In the genomic region with DNA sequence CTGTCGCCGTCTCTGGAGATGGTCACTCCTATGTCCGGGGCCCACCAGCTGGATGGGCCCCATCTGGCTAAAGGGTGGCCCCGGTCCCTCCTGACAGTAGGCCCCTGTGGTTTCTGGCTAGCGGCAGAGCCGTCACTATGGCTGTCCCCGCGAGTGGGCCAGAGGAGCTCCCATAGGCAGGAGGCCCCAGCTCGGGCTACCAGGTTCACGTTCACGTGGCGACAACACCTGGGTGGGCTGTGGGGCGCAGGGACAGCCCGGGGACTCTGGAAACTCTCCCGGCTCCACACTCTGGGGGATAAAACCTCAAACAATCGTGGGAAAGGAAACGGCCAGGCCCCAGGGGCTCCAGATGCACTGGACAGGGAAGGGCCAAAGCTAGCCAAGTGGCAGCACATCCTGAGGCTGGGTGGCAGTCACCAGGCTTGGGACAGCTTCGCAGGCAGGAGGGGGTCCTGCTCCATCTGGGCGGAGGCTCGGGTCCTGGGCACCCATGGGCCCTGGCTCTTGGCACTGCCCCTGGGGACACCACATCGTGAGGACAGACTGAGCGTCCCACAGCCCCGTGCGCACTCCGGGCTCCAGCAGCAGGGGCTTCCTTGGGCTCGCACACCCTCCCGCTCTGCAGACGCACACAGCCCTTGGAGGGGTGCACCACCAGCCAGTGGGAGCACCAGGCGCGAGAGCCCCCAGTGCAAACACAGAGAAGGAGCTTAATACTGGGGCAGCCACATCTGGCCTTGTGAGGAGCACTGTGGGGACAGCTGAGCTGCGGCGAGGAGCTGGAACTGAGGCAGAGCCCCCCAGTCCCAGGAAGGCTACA, we compare ENCODE assay signal across 9 cellular contexts. TPM values are rescaled to one million over a fixed set of nuclear protein-coding genes. Genes with fewer than 3 reads are reported as not detected.
DNase-seq lines count a peak whose midpoint lies in the region; ATAC-seq, FAIRE-seq and TF ChIP-seq lines count a peak whose summit lies in the region.
"Had no signal": no experiment of that assay in that cellular context is flagged by ENCODE, and none has a peak within 500 bp of the region (broad histone marks: within the 10 kb centered on the region; RNA-seq: fewer than 3 reads in every experiment).

No MANE protein-coding gene starts in this region.

- peaks cover 30% of the 10 kb centered on the region for H3K36me3 Mint-ChIP-seq in activated CD4-positive, alpha-beta memory T cell treated with anti-CD3 and anti-CD28 coated beads for 36 hours
- H3K36me3 Mint-ChIP-seq in endothelial cell (ENCODE audit: low read depth, unreplicated experiment): peaks cover 21% of the 10 kb centered on the region
- H3K36me3 Mint-ChIP-seq in stimulated activated effector memory CD8-positive, alpha-beta T cell treated with anti-CD3 and anti-CD28 coated beads, Interleukin-12 subunit alpha, Interleukin-12 subunit beta, amount 100 ng/mL, for 72 hours: peaks cover 57% of the 10 kb centered on the region

- H3K9me3 Mint-ChIP-seq in activated CD4-positive, alpha-beta memory T cell treated with anti-CD3 and anti-CD28 coated beads for 36 hours: no peaks in the 10 kb centered on the region
- no peaks in the 10 kb centered on the region for H3K9me3 Mint-ChIP-seq in endothelial cell (ENCODE audit: unreplicated experiment)
- no peaks in the 10 kb centered on the region for H3K9me3 Mint-ChIP-seq in stimulated activated effector memory CD8-positive, alpha-beta T cell treated with anti-CD3 and anti-CD28 coated beads, Interleukin-12 subunit alpha, Interleukin-12 subunit beta, amount 100 ng/mL, for 72 hours

- H3K4me3 ChIP-seq in Jurkat, Clone E6-1 (ENCODE audit: low read length): peak overlapping the region; percentile 64
- peak overlapping the region in 1 of 2 donors; percentile 21 for H3K4me3 ChIP-seq in ascending aorta

- POLR2A ChIA-PET in activated CD4-positive, alpha-beta memory T cell treated with anti-CD3 and anti-CD28 coated beads for 36 hours (lab: Charles Lee): interaction anchor here (1.1 to 5.3 kb wide), 11 partner anchors 10 to 131 kb away, joined by 3 to 28 read pairs (median 6); a partner anchor contains a TSS

- no peak for FAIRE-seq in GM19239 (lab: Jason Lieb, UNC)

- H3K4me3 Mint-ChIP-seq in activated CD4-positive, alpha-beta memory T cell treated with anti-CD3 and anti-CD28 coated beads for 36 hours: peak overlapping the region; percentile 81
- no peak overlapping the region for H3K4me3 Mint-ChIP-seq in endothelial cell (ENCODE audit: unreplicated experiment)
- H3K4me3 Mint-ChIP-seq in stimulated activated effector memory CD8-positive, alpha-beta T cell treated with anti-CD3 and anti-CD28 coated beads, Interleukin-12 subunit alpha, Interleukin-12 subunit beta, amount 100 ng/mL, for 72 hours: peak overlapping the region; percentile 95

- intact Hi-C loops in activated CD4-positive, alpha-beta memory T cell treated with anti-CD3 and anti-CD28 coated beads for 36 hours (cut with micrococcal nuclease): loop anchor here (1.0 to 5.0 kb wide), 5 partner anchors 15 to 244 kb away; a partner anchor contains a TSS
- intact Hi-C loops in ascending aorta (cut with DNase I): no loop called here

- peak overlapping the region; percentile 91 for H3K27ac Mint-ChIP-seq in activated CD4-positive, alpha-beta memory T cell treated with anti-CD3 and anti-CD28 coated beads for 36 hours
- H3K27ac Mint-ChIP-seq in endothelial cell (ENCODE audit: unreplicated experiment): peak overlapping the region; percentile 98
- H3K27ac Mint-ChIP-seq in stimulated activated effector memory CD8-positive, alpha-beta T cell treated with anti-CD3 and anti-CD28 coated beads, Interleukin-12 subunit alpha, Interleukin-12 subunit beta, amount 100 ng/mL, for 72 hours: peak overlapping the region; percentile 94

- H3K4me1 Mint-ChIP-seq in activated CD4-positive, alpha-beta memory T cell treated with anti-CD3 and anti-CD28 coated beads for 36 hours (ENCODE audit: low read depth): peaks cover 64% of the 10 kb centered on the region
- peaks cover 52% of the 10 kb centered on the region for H3K4me1 Mint-ChIP-seq in endothelial cell (ENCODE audit: unreplicated experiment)
- H3K4me1 Mint-ChIP-seq in stimulated activated effector memory CD8-positive, alpha-beta T cell treated with anti-CD3 and anti-CD28 coated beads, Interleukin-12 subunit alpha, Interleukin-12 subunit beta, amount 100 ng/mL, for 72 hours: peaks cover 72% of the 10 kb centered on the region

- H3K27me3 ChIP-seq in ascending aorta: no peaks in the 10 kb centered on the region

- no peak for DNase-seq in Jurkat, Clone E6-1 (ENCODE audit: low read depth, low spot score)
- peak; percentile 30 for DNase-seq in activated CD4-positive, alpha-beta memory T cell treated with anti-CD3 and anti-CD28 coated beads for 36 hours
- no peak for DNase-seq in endothelial cell (ENCODE audit: low spot score)
- no peak for DNase-seq in stimulated activated effector memory CD8-positive, alpha-beta T cell treated with anti-CD3 and anti-CD28 coated beads, Interleukin-12 subunit alpha, Interleukin-12 subunit beta, amount 100 ng/mL, for 72 hours (ENCODE audit: low spot score in 2 of 2)
- DNase-seq in amniotic stem cell (lab: John Stamatoyannopoulos, UW): no peak
- no peak for DNase-seq in ascending aorta (ENCODE audit: low spot score in 2 of 2)
- no peak for DNase-seq in GM19239 (ENCODE audit: insufficient read length, low spot score)
- DNase-seq: NCI-H1436 had no signal

- H3K27me3 Mint-ChIP-seq in activated CD4-positive, alpha-beta memory T cell treated with anti-CD3 and anti-CD28 coated beads for 36 hours: no peaks in the 10 kb centered on the region
- peaks cover 26% of the 10 kb centered on the region for H3K27me3 Mint-ChIP-seq in endothelial cell (ENCODE audit: unreplicated experiment)

- no peak for ATAC-seq in stimulated activated effector memory CD8-positive, alpha-beta T cell treated with anti-CD3 and anti-CD28 coated beads, Interleukin-12 subunit alpha, Interleukin-12 subunit beta, amount 100 ng/mL, for 72 hours
- no peak for ATAC-seq in GM19455 (IDR thresholded peaks at IDR 0.05; ENCODE audit: unreplicated experiment)

- H3K4me1 ChIP-seq in ascending aorta: peaks cover 9 to 14% of the 10 kb centered on the region in 2 donors

- peaks cover 31 to 33% of the 10 kb centered on the region in 2 donors for H3K36me3 ChIP-seq in ascending aorta

- TF ChIP-seq CTCF in endothelial cell (IDR thresholded peaks at IDR 0.05; ENCODE audit: unreplicated experiment): no peak
- TF ChIP-seq CTCF in ascending aorta (IDR thresholded peaks at IDR 0.05): no peak

- CTCF ChIA-PET in activated CD4-positive, alpha-beta memory T cell treated with anti-CD3 and anti-CD28 coated beads for 36 hours (lab: Charles Lee): interaction anchor here (1.0 to 5.4 kb wide), 5 partner anchors 16 to 156 kb away, joined by 3 to 36 read pairs (median 5); a partner anchor contains a TSS

- H3K27ac ChIP-seq in ascending aorta: peak overlapping the region in 1 of 2 donors; percentile 41

- no peaks in the 10 kb centered on the region for H3K9me3 ChIP-seq in ascending aorta

RNA-seq across cellular contexts. Expression of a gene that starts 4.5 kb away (rescaled TPM):
- polyA plus RNA-seq in Jurkat, Clone E6-1 (2012; ENCODE audit: insufficient read depth, insufficient read length): 48.5 TPM
- 10 to 100 TPM; 46.4 to 55.6 TPM for total RNA-seq in activated CD4-positive, alpha-beta memory T cell treated with anti-CD3 and anti-CD28 coated beads for 36 hours
- 74.2 TPM for total RNA-seq in endothelial cell (ENCODE audit: unreplicated experiment)
- total RNA-seq in ascending aorta: 44.3 TPM

RNA-seq across cellular contexts. Expression of a gene that starts 4.6 kb away (rescaled TPM):
- polyA plus RNA-seq in Jurkat, Clone E6-1 (2012; ENCODE audit: insufficient read depth, insufficient read length): 21.2 TPM
- total RNA-seq in activated CD4-positive, alpha-beta memory T cell treated with anti-CD3 and anti-CD28 coated beads for 36 hours: 10 to 100 TPM; 38.0 to 41.6 TPM
- total RNA-seq in endothelial cell (ENCODE audit: unreplicated experiment) (20.8 TPM), ascending aorta (4.2 TPM)

RNA-seq across cellular contexts. Expression of a gene that starts 15.4 kb away (rescaled TPM):
- polyA plus RNA-seq in Jurkat, Clone E6-1 (2012; ENCODE audit: insufficient read depth, insufficient read length): 1.2 TPM
- 1 to 10 TPM; 5.5 to 5.8 TPM for total RNA-seq in activated CD4-positive, alpha-beta memory T cell treated with anti-CD3 and anti-CD28 coated beads for 36 hours
- total RNA-seq in endothelial cell (ENCODE audit: unreplicated experiment) (2.6 TPM), ascending aorta (not detected)

RNA-seq across cellular contexts. Expression of a gene that starts 38.9 kb away (rescaled TPM):
- polyA plus RNA-seq in Jurkat, Clone E6-1 (2012; ENCODE audit: insufficient read depth, insufficient read length): 91.1 TPM
- total RNA-seq in activated CD4-positive, alpha-beta memory T cell treated with anti-CD3 and anti-CD28 coated beads for 36 hours: 100 to 1,000 TPM; 111 to 113 TPM
- total RNA-seq in endothelial cell (ENCODE audit: unreplicated experiment): 123 TPM
- 72.9 TPM for total RNA-seq in ascending aorta

RNA-seq across cellular contexts. Expression of a gene that starts 50.9 kb away (rescaled TPM):
- polyA plus RNA-seq in Jurkat, Clone E6-1 (2012; ENCODE audit: insufficient read depth, insufficient read length): 176 TPM
- total RNA-seq in activated CD4-positive, alpha-beta memory T cell treated with anti-CD3 and anti-CD28 coated beads for 36 hours: 100 to 1,000 TPM; 262 to 265 TPM
- total RNA-seq in endothelial cell (ENCODE audit: unreplicated experiment) (140 TPM), ascending aorta (361 TPM)
